10 cellular contexts compared by ENCODE assay signal in the genomic region with DNA sequence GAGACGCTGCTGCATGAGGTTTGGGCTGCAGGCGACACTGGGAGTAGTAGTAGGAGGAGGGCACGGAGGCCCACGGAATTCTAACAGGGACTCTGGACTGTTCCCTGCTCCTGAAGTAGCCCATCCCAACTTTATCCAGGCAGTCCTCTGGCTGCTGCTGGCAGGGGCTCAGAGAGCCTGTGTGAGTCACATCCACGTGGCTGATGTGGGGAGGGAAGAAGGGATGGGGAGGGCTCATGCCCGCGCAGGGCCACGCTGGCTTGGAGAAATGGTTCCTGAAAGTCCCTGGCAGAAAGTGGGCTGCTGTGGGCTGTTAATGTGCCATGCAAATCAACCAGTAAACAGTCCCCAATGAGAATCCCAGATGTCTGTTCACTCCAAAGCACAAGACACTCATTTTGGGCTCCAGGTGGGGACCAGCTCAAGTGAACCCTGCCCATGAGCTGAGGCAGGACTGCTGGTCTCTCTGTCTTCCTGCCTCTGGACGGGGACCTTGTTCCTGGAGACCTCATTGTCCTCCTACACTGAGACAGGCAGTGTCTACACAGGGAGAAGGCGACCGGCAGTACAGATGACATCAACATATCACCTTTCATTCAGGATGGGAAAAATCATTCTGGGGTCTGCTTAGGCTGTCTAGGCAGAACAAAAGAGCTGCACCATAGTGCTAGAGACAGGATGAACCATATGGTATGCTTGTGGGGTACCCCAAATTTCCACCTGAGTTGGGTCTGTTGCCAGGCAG. TPM values are rescaled to one million over a fixed set of nuclear protein-coding genes. Genes with fewer than 3 reads are reported as not detected.
DNase-seq lines count a peak whose midpoint lies in the region; FAIRE-seq and TF ChIP-seq lines count a peak whose summit lies in the region.
"Had no signal": no experiment of that assay in that cellular context is flagged by ENCODE, and none has a peak within 500 bp of the region (broad histone marks: within the 10 kb centered on the region; RNA-seq: fewer than 3 reads in every experiment).

No MANE protein-coding gene starts in this region.

- H3K23me2 ChIP-seq in H9 (ENCODE audit: insufficient read length, low read depth, low read length, poor library complexity, severe bottlenecking), result no peaks in the 10 kb centered on the region

- no peak overlapping the region for H2BK20ac ChIP-seq in H9 (ENCODE audit: low read depth, low read length, poor library complexity, severe bottlenecking)

- no peak overlapping the region for H2BK120ac ChIP-seq in H9 (ENCODE audit: low read depth, low read length, poor library complexity, severe bottlenecking)

- peak overlapping the region; percentile 30 for H3K18ac ChIP-seq in H9 (ENCODE audit: insufficient read length, low read depth, low read length)

- no peaks in the 10 kb centered on the region for H3K4me1 ChIP-seq in H9 (ENCODE audit: insufficient read depth, low read length)
- H3K4me1 ChIP-seq in breast epithelium, result peaks cover 0 to 5% of the 10 kb centered on the region in 2 donors
- peaks cover 0 to 4% of the 10 kb centered on the region in 2 donors for H3K4me1 ChIP-seq in kidney (ENCODE audit: control insufficient read depth in 1 of 2, insufficient read depth in 1 of 2, low read depth in 1 of 2, low read length in 2 of 2)
- peaks cover 11 to 23% (median 14%) of the 10 kb centered on the region in 3 donors for H3K4me1 ChIP-seq in skeletal muscle tissue (ENCODE audit: control insufficient read depth in 3 of 3, insufficient read depth in 3 of 3, low read length in 3 of 3)

- no peak overlapping the region for H3K4ac ChIP-seq in H9 (ENCODE audit: low read depth, low read length)

- H3K79me1 ChIP-seq in H9 (ENCODE audit: insufficient read depth, low read depth, low read length, poor library complexity, severe bottlenecking), result no peaks in the 10 kb centered on the region

- CTCF ChIA-PET in activated CD4-positive, alpha-beta memory T cell treated with anti-CD3 and anti-CD28 coated beads, Interleukin-2, amount 10 ng/mL, durations not matched to agents 7 days and 5 days (lab: Charles Lee), result no interaction called here

- H3K79me2 ChIP-seq in H9 (ENCODE audit: insufficient read depth, low read length), result no peaks in the 10 kb centered on the region

- TF ChIP-seq CTCF in H9 (conservative IDR thresholded peaks at IDR 0.05) (no peak), breast epithelium (IDR thresholded peaks at IDR 0.05) (no peak), kidney (IDR thresholded peaks at IDR 0.05; ENCODE audit: borderline replicate concordance, extremely low read depth, insufficient read depth) (no peak)

- no CpG with 5 or more reads among the region's 11 CpGs for WGBS in H9 (ENCODE audit: extremely low coverage, insufficient read length, low lambda C conversion rate)

- H4K91ac ChIP-seq in H9 (ENCODE audit: insufficient read length, low read depth, low read length), result no peak overlapping the region

- no peak overlapping the region for H4K8ac ChIP-seq in H9 (replicated peaks; ENCODE audit: insufficient read length, low read depth, low read length)

- H3K36me3 ChIP-seq in breast epithelium, result no peaks in the 10 kb centered on the region
- no peaks in the 10 kb centered on the region for H3K36me3 ChIP-seq in kidney (ENCODE audit: control insufficient read depth in 1 of 2, insufficient read depth in 2 of 2, low read length in 2 of 2)
- H3K36me3 ChIP-seq in skeletal muscle tissue (ENCODE audit: control insufficient read depth in 3 of 3, insufficient read depth in 3 of 3, low read length in 3 of 3), result no peaks in the 10 kb centered on the region

- H3K56ac ChIP-seq in H9 (ENCODE audit: insufficient read length, low read depth, low read length), result no peak overlapping the region

- no peak overlapping the region for H3K23ac ChIP-seq in H9 (ENCODE audit: insufficient read length, low read depth, low read length)

- no peak overlapping the region for H3K4me2 ChIP-seq in H9 (ENCODE audit: insufficient read depth, insufficient read length, low read length)

- FAIRE-seq in kidney (lab: Jason Lieb, UNC), result no peak

- no peak overlapping the region for H3K14ac ChIP-seq in H9 (ENCODE audit: insufficient read depth, low read length)

- H3K27ac ChIP-seq in H9 (ENCODE audit: insufficient read length, low read depth, low read length) (no peak overlapping the region), breast epithelium (peak overlapping the region; percentile 64 to 88), kidney (ENCODE audit: low read depth in 2 of 2, low read length in 2 of 2) (peak overlapping the region in 1 of 2 donors; percentile 8), skeletal muscle tissue (ENCODE audit: low read depth, low read length) (peak overlapping the region; percentile 43)

- H3K9ac ChIP-seq in H9 (ENCODE audit: extremely low read depth, insufficient read length, low read length), result no peak overlapping the region
- no peak overlapping the region for H3K9ac ChIP-seq in kidney (ENCODE audit: low read length in 2 of 2)
- H3K9ac ChIP-seq in skeletal muscle tissue (ENCODE audit: low read depth in 1 of 3, low read length in 3 of 3), result peak overlapping the region in 1 of 3 donors; percentile 19

- no peak for TF ChIP-seq POLR2A in breast epithelium (IDR thresholded peaks at IDR 0.05)

- no peaks in the 10 kb centered on the region for H3K27me3 ChIP-seq in H9 (ENCODE audit: insufficient read depth, low read length)
- H3K27me3 ChIP-seq in breast epithelium, result no peaks in the 10 kb centered on the region
- H3K27me3 ChIP-seq in skeletal muscle tissue (ENCODE audit: control insufficient read depth in 3 of 3, insufficient read depth in 3 of 3, low read length in 3 of 3), result peaks cover 0 to 3% (median 0%) of the 10 kb centered on the region in 3 donors

- no peak overlapping the region for H4K5ac ChIP-seq in H9 (ENCODE audit: insufficient read length, low read depth, low read length)

- POLR2A ChIA-PET in activated CD4-positive, alpha-beta memory T cell treated with anti-CD3 and anti-CD28 coated beads, Interleukin-2, amount 10 ng/mL, durations not matched to agents 7 days and 5 days (lab: Charles Lee), result no interaction called here

- H3K4me3 Mint-ChIP-seq in H9, result no peak overlapping the region
- no peak overlapping the region for H3K4me3 Mint-ChIP-seq in activated T-helper 1 cell treated with anti-CD3 and anti-CD28 coated beads, Interleukin-12 subunit alpha, Interleukin-12 subunit beta, Interleukin-2, Interleukin-4 antibody, amounts not matched to agents 30 ng/mL and 10 ng/mL and 1 ng/mL, durations not matched to agents 14 hours and 24 hours and 36 hours
- H3K4me3 Mint-ChIP-seq in activated CD4-positive, alpha-beta memory T cell treated with anti-CD3 and anti-CD28 coated beads, Interleukin-2, amount 10 ng/mL, durations not matched to agents 7 days and 5 days, result no peak overlapping the region
- H3K4me3 Mint-ChIP-seq: activated naive CD8-positive, alpha-beta T cell treated with anti-CD3 and anti-CD28 coated beads, Interleukin-2, amount 10 ng/mL, durations not matched to agents 7 days and 5 days had no signal

- H2BK12ac ChIP-seq in H9 (ENCODE audit: insufficient read length, low read depth, low read length), result no peak overlapping the region

- no peak overlapping the region for H2BK5ac ChIP-seq in H9 (ENCODE audit: insufficient read length, low read length)

- no peak overlapping the region for H3T11ph ChIP-seq in H9 (ENCODE audit: low read length)

- intact Hi-C loops in breast epithelium (cut with DNase I; ENCODE audit: low total_unique reads), result no loop called here
- intact Hi-C loops in kidney (cut with DNase I), result no loop called here
- intact Hi-C loops in activated T-helper 1 cell treated with anti-CD3 and anti-CD28 coated beads, Interleukin-12 subunit alpha, Interleukin-12 subunit beta, Interleukin-2, Interleukin-4 antibody, amounts not matched to agents 30 ng/mL and 10 ng/mL and 1 ng/mL, durations not matched to agents 14 hours and 24 hours and 36 hours (cut with micrococcal nuclease), result no loop called here

- H3K27ac Mint-ChIP-seq in H9, result no peak overlapping the region; a peak in 1 of 7 replicates
- no peak overlapping the region for H3K27ac Mint-ChIP-seq in activated T-helper 1 cell treated with anti-CD3 and anti-CD28 coated beads, Interleukin-12 subunit alpha, Interleukin-12 subunit beta, Interleukin-2, Interleukin-4 antibody, amounts not matched to agents 30 ng/mL and 10 ng/mL and 1 ng/mL, durations not matched to agents 14 hours and 24 hours and 36 hours
- no peak overlapping the region for H3K27ac Mint-ChIP-seq in activated CD4-positive, alpha-beta memory T cell treated with anti-CD3 and anti-CD28 coated beads, Interleukin-2, amount 10 ng/mL, durations not matched to agents 7 days and 5 days
- H3K27ac Mint-ChIP-seq: activated naive CD8-positive, alpha-beta T cell treated with anti-CD3 and anti-CD28 coated beads, Interleukin-2, amount 10 ng/mL, durations not matched to agents 7 days and 5 days had no signal

- H3K27me3 Mint-ChIP-seq in H9 (ENCODE audit: low read depth), result peaks cover 20% of the 10 kb centered on the region
- H3K27me3 Mint-ChIP-seq in activated T-helper 1 cell treated with anti-CD3 and anti-CD28 coated beads, Interleukin-12 subunit alpha, Interleukin-12 subunit beta, Interleukin-2, Interleukin-4 antibody, amounts not matched to agents 30 ng/mL and 10 ng/mL and 1 ng/mL, durations not matched to agents 14 hours and 24 hours and 36 hours (ENCODE audit: insufficient read depth), result peaks cover 29% of the 10 kb centered on the region
- H3K27me3 Mint-ChIP-seq in activated CD4-positive, alpha-beta memory T cell treated with anti-CD3 and anti-CD28 coated beads, Interleukin-2, amount 10 ng/mL, durations not matched to agents 7 days and 5 days, result peaks cover 51% of the 10 kb centered on the region

- DNase-seq in H9 (no peak), breast epithelium (ENCODE audit: low spot score in 2 of 2) (peak; percentile 69 to 75), kidney (peak; percentile 92), NCI-H526 treated with DMSO at 0.1 percent for 48 hours (lab: John Stamatoyannopoulos, UW) (no peak), COR-L47 (lab: John Stamatoyannopoulos, UW) (no peak)
- no peak for DNase-seq in activated T-helper 1 cell treated with anti-CD3 and anti-CD28 coated beads, Interleukin-12 subunit alpha, Interleukin-12 subunit beta, Interleukin-2, Interleukin-4 antibody, amounts not matched to agents 30 ng/mL and 10 ng/mL and 1 ng/mL, durations not matched to agents 14 hours and 24 hours and 36 hours (ENCODE audit: low spot score)
- no peak for DNase-seq in activated CD4-positive, alpha-beta memory T cell treated with anti-CD3 and anti-CD28 coated beads, Interleukin-2, amount 10 ng/mL, durations not matched to agents 7 days and 5 days
- DNase-seq: activated naive CD8-positive, alpha-beta T cell treated with anti-CD3 and anti-CD28 coated beads, Interleukin-2, amount 10 ng/mL, durations not matched to agents 7 days and 5 days; NCI-H2081 treated with DMSO at 0.1 percent for 48 hours had no signal

- no peak overlapping the region for H2AFZ ChIP-seq in H9 (ENCODE audit: low read length)

- no peaks in the 10 kb centered on the region for H3K9me3 ChIP-seq in H9 (ENCODE audit: control insufficient read depth, low read depth, low read length)
- no peaks in the 10 kb centered on the region for H3K9me3 ChIP-seq in breast epithelium
- no peaks in the 10 kb centered on the region for H3K9me3 ChIP-seq in kidney (ENCODE audit: control insufficient read depth in 1 of 2, low read length in 2 of 2)
- no peaks in the 10 kb centered on the region for H3K9me3 ChIP-seq in skeletal muscle tissue (ENCODE audit: control insufficient read depth in 3 of 3, low read length in 3 of 3)

- H3K4me3 ChIP-seq in breast epithelium, result no peak overlapping the region
- H3K4me3 ChIP-seq in kidney (ENCODE audit: low read length in 2 of 2), result no peak overlapping the region
- H3K4me3 ChIP-seq in skeletal muscle tissue (ENCODE audit: low read length in 3 of 3), result peak overlapping the region in 1 of 3 donors; percentile 45

- no peak overlapping the region for H2BK15ac ChIP-seq in H9 (ENCODE audit: low read depth, low read length)

- no peak overlapping the region for H2AK5ac ChIP-seq in H9 (ENCODE audit: insufficient read length, low read length)

- H3K36me3 Mint-ChIP-seq in H9 (ENCODE audit: insufficient read depth in 1 of 3, low read depth in 3 of 3), result peaks cover 4 to 10% (median 8%) of the 10 kb centered on the region in 3 experiments; a peak in 6 of 7 replicates
- no peaks in the 10 kb centered on the region for H3K36me3 Mint-ChIP-seq in activated T-helper 1 cell treated with anti-CD3 and anti-CD28 coated beads, Interleukin-12 subunit alpha, Interleukin-12 subunit beta, Interleukin-2, Interleukin-4 antibody, amounts not matched to agents 30 ng/mL and 10 ng/mL and 1 ng/mL, durations not matched to agents 14 hours and 24 hours and 36 hours (ENCODE audit: low read depth)
- H3K36me3 Mint-ChIP-seq in activated CD4-positive, alpha-beta memory T cell treated with anti-CD3 and anti-CD28 coated beads, Interleukin-2, amount 10 ng/mL, durations not matched to agents 7 days and 5 days (ENCODE audit: low read depth), result no peaks in the 10 kb centered on the region
- H3K36me3 Mint-ChIP-seq: activated naive CD8-positive, alpha-beta T cell treated with anti-CD3 and anti-CD28 coated beads, Interleukin-2, amount 10 ng/mL, durations not matched to agents 7 days and 5 days had no signal

- no peaks in the 10 kb centered on the region for H3K4me1 Mint-ChIP-seq in H9
- no peaks in the 10 kb centered on the region for H3K4me1 Mint-ChIP-seq in activated T-helper 1 cell treated with anti-CD3 and anti-CD28 coated beads, Interleukin-12 subunit alpha, Interleukin-12 subunit beta, Interleukin-2, Interleukin-4 antibody, amounts not matched to agents 30 ng/mL and 10 ng/mL and 1 ng/mL, durations not matched to agents 14 hours and 24 hours and 36 hours (ENCODE audit: low read depth)
- H3K4me1 Mint-ChIP-seq in activated CD4-positive, alpha-beta memory T cell treated with anti-CD3 and anti-CD28 coated beads, Interleukin-2, amount 10 ng/mL, durations not matched to agents 7 days and 5 days, result no peaks in the 10 kb centered on the region
- H3K4me1 Mint-ChIP-seq: activated naive CD8-positive, alpha-beta T cell treated with anti-CD3 and anti-CD28 coated beads, Interleukin-2, amount 10 ng/mL, durations not matched to agents 7 days and 5 days had no signal

- H4K20me1 ChIP-seq in H9 (ENCODE audit: control insufficient read depth, insufficient read depth, insufficient read length), result no peaks in the 10 kb centered on the region

- peaks cover 20 to 22% of the 10 kb centered on the region in 2 experiments for H3K9me3 Mint-ChIP-seq in H9
- H3K9me3 Mint-ChIP-seq in activated T-helper 1 cell treated with anti-CD3 and anti-CD28 coated beads, Interleukin-12 subunit alpha, Interleukin-12 subunit beta, Interleukin-2, Interleukin-4 antibody, amounts not matched to agents 30 ng/mL and 10 ng/mL and 1 ng/mL, durations not matched to agents 14 hours and 24 hours and 36 hours, result no peaks in the 10 kb centered on the region
- H3K9me3 Mint-ChIP-seq in activated CD4-positive, alpha-beta memory T cell treated with anti-CD3 and anti-CD28 coated beads, Interleukin-2, amount 10 ng/mL, durations not matched to agents 7 days and 5 days, result no peaks in the 10 kb centered on the region

RNA-seq across cellular contexts. Expression of a gene that starts 57.7 kb away (rescaled TPM):
- not detected in 2 replicates for total RNA-seq in H9 (2021)
- 100 to 1,000 TPM in 1 of 3 donors, 10 to 100 TPM in 2; 79.6 to 132 (median 92.4) TPM for total RNA-seq in breast epithelium
- 22.3 TPM for total RNA-seq in kidney
- polyA plus RNA-seq in kidney (ENCODE audit: insufficient read depth, low read depth, low replicate concordance), result 7.0 TPM
- 58.5 TPM for total RNA-seq in skeletal muscle tissue
- 3.4 and 4.1 TPM in 2 replicates for total RNA-seq in activated T-helper 1 cell treated with anti-CD3 and anti-CD28 coated beads, Interleukin-12 subunit alpha, Interleukin-12 subunit beta, Interleukin-2, Interleukin-4 antibody, amounts not matched to agents 30 ng/mL and 10 ng/mL and 1 ng/mL, durations not matched to agents 14 hours and 24 hours and 36 hours
- total RNA-seq in activated CD4-positive, alpha-beta memory T cell treated with anti-CD3 and anti-CD28 coated beads, Interleukin-2, amount 10 ng/mL, durations not matched to agents 7 days and 5 days, result under 1 TPM; 0.23 to 0.45 TPM
- total RNA-seq: activated naive CD8-positive, alpha-beta T cell treated with anti-CD3 and anti-CD28 coated beads, Interleukin-2, amount 10 ng/mL, durations not matched to agents 7 days and 5 days had no signal

Comparison
In these comparisons a context has a peak if more than half of its experiments do, and no peak if none do; other contexts are left out.
1. DNase-seq: peak in breast epithelium (2 of 2) and kidney (single experiment); none in H9 (single experiment), NCI-H526 treated with DMSO at 0.1 percent for 48 hours (single experiment), COR-L47 (single experiment), activated T-helper 1 cell treated with anti-CD3 and anti-CD28 coated beads, Interleukin-12 subunit alpha, Interleukin-12 subunit beta, Interleukin-2, Interleukin-4 antibody, amounts not matched to agents 30 ng/mL and 10 ng/mL and 1 ng/mL, durations not matched to agents 14 hours and 24 hours and 36 hours (single experiment) and activated CD4-positive, alpha-beta memory T cell treated with anti-CD3 and anti-CD28 coated beads, Interleukin-2, amount 10 ng/mL, durations not matched to agents 7 days and 5 days (single experiment).